Comparison of ENCODE assay signal across 1 cellular context in the genomic region with DNA sequence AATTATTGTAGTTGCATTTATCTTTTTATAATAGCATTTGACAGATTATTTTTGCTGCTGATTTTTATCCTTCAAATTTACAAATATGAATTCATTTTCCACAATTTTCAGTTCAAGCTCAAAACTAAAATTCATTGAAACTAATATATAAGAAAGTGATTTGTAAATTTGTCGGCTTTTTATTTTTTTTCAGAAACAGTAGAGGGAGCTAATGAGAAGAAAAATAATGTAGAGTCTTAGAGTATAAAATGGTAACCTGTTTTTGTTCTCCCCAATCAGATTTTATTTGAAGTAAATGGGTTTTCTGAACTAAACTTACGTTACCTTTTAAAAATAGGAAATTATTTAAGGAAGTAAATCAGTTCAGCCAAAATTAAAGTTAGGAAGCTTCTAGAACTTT.
TF ChIP-seq lines count a peak whose summit lies in the region.

No MANE protein-coding gene starts in this region.

TF ChIP-seq in GM23338, 12 proteins besides CTCF, POLR2A, EP300 and RAD21 (continued from another document):
- TF ChIP-seq ZNF462 (CRISPR knock-in tag; IDR thresholded peaks at IDR 0.05) (no peak), NANOG (IDR thresholded peaks at IDR 0.05; ENCODE audit: borderline replicate concordance) (no peak), POLR2AphosphoS5 (IDR thresholded peaks at IDR 0.05; ENCODE audit: low read depth) (no peak), ZNF331 (CRISPR knock-in tag; IDR thresholded peaks at IDR 0.05; ENCODE audit: low read depth) (no peak), JUNB (IDR thresholded peaks at IDR 0.05; ENCODE audit: unreplicated experiment) (no peak), EZH2 (IDR thresholded peaks at IDR 0.05; ENCODE audit: low read depth, unreplicated experiment) (no peak)
- TF ChIP-seq, protein P1, sequence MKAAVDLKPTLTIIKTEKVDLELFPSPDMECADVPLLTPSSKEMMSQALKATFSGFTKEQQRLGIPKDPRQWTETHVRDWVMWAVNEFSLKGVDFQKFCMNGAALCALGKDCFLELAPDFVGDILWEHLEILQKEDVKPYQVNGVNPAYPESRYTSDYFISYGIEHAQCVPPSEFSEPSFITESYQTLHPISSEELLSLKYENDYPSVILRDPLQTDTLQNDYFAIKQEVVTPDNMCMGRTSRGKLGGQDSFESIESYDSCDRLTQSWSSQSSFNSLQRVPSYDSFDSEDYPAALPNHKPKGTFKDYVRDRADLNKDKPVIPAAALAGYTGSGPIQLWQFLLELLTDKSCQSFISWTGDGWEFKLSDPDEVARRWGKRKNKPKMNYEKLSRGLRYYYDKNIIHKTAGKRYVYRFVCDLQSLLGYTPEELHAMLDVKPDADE (IDR thresholded peaks at IDR 0.05) = no peak
TF ChIP-seq in GM23338: peak in this region for 0.
